1 cellular context compared by ENCODE assay signal in the genomic region with DNA sequence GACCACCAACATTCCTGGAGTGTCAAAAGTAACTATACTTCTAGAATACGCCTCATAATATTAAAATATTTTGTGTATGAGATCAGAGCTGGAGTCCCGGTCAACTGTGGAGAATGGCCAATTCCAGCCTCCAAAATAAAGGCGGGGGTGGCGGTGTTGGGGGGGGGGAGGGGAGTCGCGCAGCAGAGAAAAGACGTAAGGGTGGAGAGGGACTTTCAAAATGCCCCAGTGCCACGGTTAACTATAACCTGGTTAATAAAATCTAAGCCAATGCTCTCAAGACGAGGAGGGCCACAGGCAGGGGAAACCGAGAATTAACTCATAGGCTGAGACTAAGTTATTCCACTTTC.
TF ChIP-seq lines count a peak whose summit lies in the region.

No MANE protein-coding gene starts in this region.

TF ChIP-seq in WTC11, 78 proteins besides CTCF, POLR2A, EP300 and RAD21 (continued from another document):
- TF ChIP-seq, protein P1, sequence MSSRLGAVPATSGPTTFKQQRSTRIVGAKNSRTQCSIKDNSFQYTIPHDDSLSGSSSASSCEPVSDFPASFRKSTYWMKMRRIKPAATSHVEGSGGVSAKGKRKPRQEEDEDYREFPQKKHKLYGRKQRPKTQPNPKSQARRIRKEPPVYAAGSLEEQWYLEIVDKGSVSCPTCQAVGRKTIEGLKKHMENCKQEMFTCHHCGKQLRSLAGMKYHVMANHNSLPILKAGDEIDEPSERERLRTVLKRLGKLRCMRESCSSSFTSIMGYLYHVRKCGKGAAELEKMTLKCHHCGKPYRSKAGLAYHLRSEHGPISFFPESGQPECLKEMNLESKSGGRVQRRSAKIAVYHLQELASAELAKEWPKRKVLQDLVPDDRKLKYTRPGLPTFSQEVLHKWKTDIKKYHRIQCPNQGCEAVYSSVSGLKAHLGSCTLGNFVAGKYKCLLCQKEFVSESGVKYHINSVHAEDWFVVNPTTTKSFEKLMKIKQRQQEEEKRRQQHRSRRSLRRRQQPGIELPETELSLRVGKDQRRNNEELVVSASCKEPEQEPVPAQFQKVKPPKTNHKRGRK (CRISPR knock-in tag; IDR thresholded peaks at IDR 0.05; ENCODE audit: borderline replicate concordance): no peak
- TF ChIP-seq NR3C1 (CRISPR knock-in tag; conservative IDR thresholded peaks at IDR 0.05; ENCODE audit: low read depth): no peak
TF ChIP-seq in WTC11: peak in this region for 0.
